13 cellular contexts compared by ENCODE assay signal in genomic region chr11:1780700-1781592, GRCh38. TPM values are rescaled to one million over a fixed set of nuclear protein-coding genes. Genes with fewer than 3 reads are reported as not detected.
DNase-seq lines count a peak whose midpoint lies in the region; ATAC-seq and TF ChIP-seq lines count a peak whose summit lies in the region.
"Had no signal": no experiment of that assay in that cellular context is flagged by ENCODE, and none has a peak within 500 bp of the region (broad histone marks: within the 10 kb centered on the region; RNA-seq: fewer than 3 reads in every experiment).

No MANE protein-coding gene starts in this region.

- no peak for TF ChIP-seq CTCF in tibial nerve (IDR thresholded peaks at IDR 0.05)

- 0 out of 22 replicates have a peak, but pooled peaks cover 0 to 4% (median 0%) of the 10 kb centered on the region in 11 experiments for H3K36me3 ChIP-seq in BLaER1 treated with 17β-estradiol and CSF1 and Interleukin-3, amounts not matched to agents 10 nM and 100 nM
- no peaks in the 10 kb centered on the region for H3K36me3 ChIP-seq in tibial nerve

- H3K4me2 ChIP-seq in BLaER1 treated with 17β-estradiol and CSF1 and Interleukin-3, amounts not matched to agents 10 nM and 100 nM, result peak overlapping the region; percentile 82 to 97 (median 91)

- H3K9me3 ChIP-seq in BLaER1 treated with 17β-estradiol and CSF1 and Interleukin-3, amounts not matched to agents 10 nM and 100 nM (replicated peaks in 1 of 11), result peaks cover 7 to 10% (median 9%) of the 10 kb centered on the region in 11 experiments; a peak in 20 of 22 replicates
- peaks cover 0 to 8% (median 0%) of the 10 kb centered on the region in 4 donors for H3K9me3 ChIP-seq in tibial nerve
- H3K9me3 ChIP-seq: body of pancreas had no signal

- intact Hi-C loops in dendritic cell treated with granulocyte-macrophage colony-stimulating factor and Interleukin-4, amounts not matched to agents 40 ng/mL and 50 ng/mL, for 4 days (cut with micrococcal nuclease), result no loop called here

- peak; percentile 84 for DNase-seq in MV-4-11 (lab: John Stamatoyannopoulos, UW)
- DNase-seq in mesenteric fat pad (ENCODE audit: low spot score), result peak; percentile 85
- DNase-seq in tibial nerve (ENCODE audit: low spot score in 2 of 2), result no peak
- DNase-seq: activated CD4-positive, alpha-beta T cell treated with anti-CD3 and anti-CD28 coated beads for 36 hours; NCI-H2081 had no signal

- no peak overlapping the region for H3K4me3 Mint-ChIP-seq in dendritic cell treated with granulocyte-macrophage colony-stimulating factor and Interleukin-4, amounts not matched to agents 40 ng/mL and 50 ng/mL, for 4 days
- H3K4me3 Mint-ChIP-seq: activated CD4-positive, alpha-beta T cell treated with anti-CD3 and anti-CD28 coated beads for 36 hours; nephron had no signal

- TF ChIP-seq POLR2A in tibial nerve (IDR thresholded peaks at IDR 0.05), result no peak

- H4K20me1 ChIP-seq in BLaER1 treated with 17β-estradiol and CSF1 and Interleukin-3, amounts not matched to agents 10 nM and 100 nM, result peaks cover 0 to 5% (median 0%) of the 10 kb centered on the region in 11 experiments; a peak in 2 of 22 replicates

- peaks cover 51 to 97% (median 91%) of the 10 kb centered on the region in 10 experiments for H3K4me1 ChIP-seq in BLaER1 treated with 17β-estradiol and CSF1 and Interleukin-3, amounts not matched to agents 10 nM and 100 nM
- peaks cover 0 to 6% (median 3%) of the 10 kb centered on the region in 4 donors for H3K4me1 ChIP-seq in tibial nerve
- H3K4me1 ChIP-seq: body of pancreas had no signal

- H3K4me1 Mint-ChIP-seq in dendritic cell treated with granulocyte-macrophage colony-stimulating factor and Interleukin-4, amounts not matched to agents 40 ng/mL and 50 ng/mL, for 4 days (ENCODE audit: low read depth), result peaks cover 95% of the 10 kb centered on the region
- H3K4me1 Mint-ChIP-seq: activated CD4-positive, alpha-beta T cell treated with anti-CD3 and anti-CD28 coated beads for 36 hours; nephron had no signal

- H3K36me3 Mint-ChIP-seq in dendritic cell treated with granulocyte-macrophage colony-stimulating factor and Interleukin-4, amounts not matched to agents 40 ng/mL and 50 ng/mL, for 4 days (ENCODE audit: low read depth), result no peaks in the 10 kb centered on the region

- 68 to 70% methylated on average over 22 to 25 of the region's 25 CpGs for WGBS in tibial nerve, 2 donors

- no peak overlapping the region for H3K4me3 ChIP-seq in BLaER1 treated with 17β-estradiol and CSF1 and Interleukin-3, amounts not matched to agents 10 nM and 100 nM
- H3K4me3 ChIP-seq in tibial nerve, result no peak overlapping the region
- H3K4me3 ChIP-seq: body of pancreas had no signal

- peak overlapping the region; percentile 82 for H3K27ac Mint-ChIP-seq in dendritic cell treated with granulocyte-macrophage colony-stimulating factor and Interleukin-4, amounts not matched to agents 40 ng/mL and 50 ng/mL, for 4 days
- H3K27ac Mint-ChIP-seq: activated CD4-positive, alpha-beta T cell treated with anti-CD3 and anti-CD28 coated beads for 36 hours; nephron had no signal

- H3K27me3 ChIP-seq in BLaER1 treated with 17β-estradiol and CSF1 and Interleukin-3, amounts not matched to agents 10 nM and 100 nM, result peaks cover 0 to 24% (median 13%) of the 10 kb centered on the region in 11 experiments; a peak in 12 of 22 replicates
- H3K27me3 ChIP-seq in tibial nerve, result no peaks in the 10 kb centered on the region
- H3K27me3 ChIP-seq: body of pancreas had no signal

- H3K27ac ChIP-seq in BLaER1 treated with 17β-estradiol and CSF1 and Interleukin-3, amounts not matched to agents 10 nM and 100 nM, result peak overlapping the region; percentile 24 to 87 (median 71); a peak in 21 of 22 replicates
- H3K27ac ChIP-seq in tibial nerve, result no peak overlapping the region

- no peaks in the 10 kb centered on the region for H3K9me3 Mint-ChIP-seq in dendritic cell treated with granulocyte-macrophage colony-stimulating factor and Interleukin-4, amounts not matched to agents 40 ng/mL and 50 ng/mL, for 4 days

- TF ChIP-seq EP300 in tibial nerve (IDR thresholded peaks at IDR 0.05), result peak in 1 of 2 donors; percentile 48

- ATAC-seq in HG03097 (IDR thresholded peaks at IDR 0.05; ENCODE audit: low FRiP score, unreplicated experiment), result no peak
- no peak for ATAC-seq in GM19397 (IDR thresholded peaks at IDR 0.05; ENCODE audit: unreplicated experiment)
- ATAC-seq in HG03045 (IDR thresholded peaks at IDR 0.05; ENCODE audit: unreplicated experiment), result no peak
- ATAC-seq: activated CD4-positive, alpha-beta T cell treated with anti-CD3 and anti-CD28 coated beads for 36 hours; body of pancreas had no signal

- peak overlapping the region; percentile 4 to 75 (median 65); a peak in 20 of 22 replicates for H3K9ac ChIP-seq in BLaER1 treated with 17β-estradiol and CSF1 and Interleukin-3, amounts not matched to agents 10 nM and 100 nM

- peaks cover 37% of the 10 kb centered on the region for H3K27me3 Mint-ChIP-seq in dendritic cell treated with granulocyte-macrophage colony-stimulating factor and Interleukin-4, amounts not matched to agents 40 ng/mL and 50 ng/mL, for 4 days
- H3K27me3 Mint-ChIP-seq: activated CD4-positive, alpha-beta T cell treated with anti-CD3 and anti-CD28 coated beads for 36 hours had no signal

RNA-seq across cellular contexts. Expression of gene CTSD, which starts 17.2 kb away (rescaled TPM):
- 940 TPM for total RNA-seq in mesenteric fat pad
- total RNA-seq in tibial nerve, result 100 to 1,000 TPM; 385 to 583 (median 429) TPM

RNA-seq across cellular contexts. Expression of gene IFITM10, which starts 30.6 kb away (rescaled TPM):
- total RNA-seq in mesenteric fat pad (1.5 TPM), tibial nerve (10 to 100 TPM in 2 of 4 donors, 1 to 10 TPM in 2; 5.9 to 54.9 (median 13.8) TPM)

RNA-seq across cellular contexts. Expression of gene SYT8, which starts 53.8 kb away (rescaled TPM):
- total RNA-seq in mesenteric fat pad, result not detected
- total RNA-seq in tibial nerve, result 1 to 10 TPM in 2 of 4 donors, under 1 TPM in 1, not detected in 1; 0.39 to 4.2 (median 1.0) TPM
- total RNA-seq: activated CD4-positive, alpha-beta T cell treated with anti-CD3 and anti-CD28 coated beads for 36 hours; endothelial cell of umbilical vein had no signal

RNA-seq across cellular contexts. Expression of gene TNNI2, which starts 57.8 kb away (rescaled TPM):
- 0.64 TPM for total RNA-seq in mesenteric fat pad
- total RNA-seq in tibial nerve, result not detected
- total RNA-seq: activated CD4-positive, alpha-beta T cell treated with anti-CD3 and anti-CD28 coated beads for 36 hours; endothelial cell of umbilical vein had no signal

Comparison
In these comparisons a context has a peak if more than half of its experiments do, and no peak if none do; other contexts are left out.
1. H3K27ac ChIP-seq: peak in BLaER1 treated with 17β-estradiol and CSF1 and Interleukin-3, amounts not matched to agents 10 nM and 100 nM (11 of 11); none in tibial nerve (0 of 4).
2. DNase-seq: peak in MV-4-11 (single experiment) and mesenteric fat pad (single experiment); none in tibial nerve (0 of 2).